ENCODE assay signal across 8 cellular contexts in the genomic region with DNA sequence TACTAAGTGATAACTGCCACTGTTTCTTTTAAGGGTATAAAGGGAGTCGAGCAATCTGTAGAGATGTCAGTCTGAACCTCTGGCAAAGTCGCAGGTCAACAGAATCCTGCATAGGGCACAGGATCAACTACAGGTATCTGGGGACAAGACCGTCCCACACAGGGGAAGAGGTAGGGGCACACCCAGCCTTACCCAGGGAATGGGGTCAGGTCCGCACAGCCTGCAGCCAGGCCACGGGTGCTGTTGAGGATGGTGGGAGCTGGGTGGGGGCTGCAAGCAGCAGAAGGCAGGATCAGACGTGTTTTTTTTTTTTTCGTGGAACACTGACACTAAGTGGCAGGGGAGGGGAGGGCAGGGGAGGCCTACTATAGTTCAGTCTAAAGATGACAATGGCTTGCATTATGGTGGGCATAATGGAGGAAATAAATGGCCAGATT. TPM values are rescaled to one million over a fixed set of nuclear protein-coding genes. Genes with fewer than 3 reads are reported as not detected.
DNase-seq lines count a peak whose midpoint lies in the region; ATAC-seq and TF ChIP-seq lines count a peak whose summit lies in the region.

No MANE protein-coding gene starts in this region.

- peaks cover 30 to 60% (median 36%) of the 10 kb centered on the region in 4 donors for H3K4me1 Mint-ChIP-seq in CD4-positive, CD25-positive, alpha-beta regulatory T cell
- H3K4me1 Mint-ChIP-seq in central memory CD8-positive, alpha-beta T cell: peaks cover 48% of the 10 kb centered on the region
- peaks cover 20% of the 10 kb centered on the region for H3K4me1 Mint-ChIP-seq in neural progenitor cell

- peak overlapping the region; percentile 67 to 90 (median 77) for H3K4me3 Mint-ChIP-seq in CD4-positive, CD25-positive, alpha-beta regulatory T cell
- H3K4me3 Mint-ChIP-seq in central memory CD8-positive, alpha-beta T cell: peak overlapping the region; percentile 78
- peak overlapping the region; percentile 85 for H3K4me3 Mint-ChIP-seq in neural progenitor cell

- H3K79me2 ChIP-seq in Loucy (ENCODE audit: insufficient read depth, low read length) (peaks cover 82% of the 10 kb centered on the region), neural progenitor cell (ENCODE audit: low read depth) (peaks cover 96% of the 10 kb centered on the region)

- H3F3A ChIP-seq in Loucy (ENCODE audit: low read depth) (no peaks in the 10 kb centered on the region), neural progenitor cell (ENCODE audit: low read depth) (peaks cover 23% of the 10 kb centered on the region)

- H4K20me1 ChIP-seq in Loucy (ENCODE audit: insufficient read depth, low read length, poor library complexity, severe bottlenecking) (peaks cover 26% of the 10 kb centered on the region), neural progenitor cell (ENCODE audit: low read depth) (peaks cover 62% of the 10 kb centered on the region)

- peaks cover 24% of the 10 kb centered on the region for H3K4me1 ChIP-seq in CD4-positive, CD25-positive, alpha-beta regulatory T cell (ENCODE audit: control insufficient read depth, insufficient read depth, low read length, poor library complexity, severe bottlenecking)
- H3K4me1 ChIP-seq in Loucy (ENCODE audit: insufficient read depth, low read length, poor library complexity, severe bottlenecking) (peaks cover 25% of the 10 kb centered on the region), neural progenitor cell (no peaks in the 10 kb centered on the region), SJCRH30 (peaks cover 4% of the 10 kb centered on the region)

- TF ChIP-seq CTCF in Loucy (conservative IDR thresholded peaks at IDR 0.05; ENCODE audit: low read length): peak; percentile 35
- peak; percentile 10 for TF ChIP-seq CTCF in neural progenitor cell (IDR thresholded peaks at IDR 0.05)

- no peaks in the 10 kb centered on the region for H3K9me3 ChIP-seq in CD4-positive, CD25-positive, alpha-beta regulatory T cell (ENCODE audit: control insufficient read depth in 2 of 2, low read length in 2 of 2)
- H3K9me3 ChIP-seq in Loucy (ENCODE audit: insufficient read depth, low read depth, low read length) (0 out of 2 replicates have a peak, but pooled peaks cover 7% of the 10 kb centered on the region), neural progenitor cell (ENCODE audit: low read depth) (no peaks in the 10 kb centered on the region), SJCRH30 (replicated peaks) (0 out of 2 replicates have a peak, but pooled peaks cover 4% of the 10 kb centered on the region)

- peaks cover 9% of the 10 kb centered on the region for H3K36me3 Mint-ChIP-seq in CD4-positive, CD25-positive, alpha-beta regulatory T cell
- peaks cover 2% of the 10 kb centered on the region for H3K36me3 Mint-ChIP-seq in central memory CD8-positive, alpha-beta T cell (ENCODE audit: insufficient read depth)
- peaks cover 24% of the 10 kb centered on the region for H3K36me3 Mint-ChIP-seq in neural progenitor cell

- H3K9ac ChIP-seq in Loucy (ENCODE audit: low read depth, low read length, poor library complexity, severe bottlenecking) (peak overlapping the region; percentile 50), neural progenitor cell (no peak overlapping the region)

- peaks cover 0 to 11% (median 0%) of the 10 kb centered on the region in 7 donors for H3K9me3 Mint-ChIP-seq in CD4-positive, CD25-positive, alpha-beta regulatory T cell
- H3K9me3 Mint-ChIP-seq in central memory CD8-positive, alpha-beta T cell: no peaks in the 10 kb centered on the region
- H3K9me3 Mint-ChIP-seq in neural progenitor cell: peaks cover 19% of the 10 kb centered on the region

- H3K27ac Mint-ChIP-seq in CD4-positive, CD25-positive, alpha-beta regulatory T cell: peak overlapping the region; percentile 32 to 78 (median 38)
- peak overlapping the region; percentile 42 for H3K27ac Mint-ChIP-seq in central memory CD8-positive, alpha-beta T cell (ENCODE audit: low read depth)
- H3K27ac Mint-ChIP-seq in neural progenitor cell: no peak overlapping the region

- peak overlapping the region; percentile 49 for H3K4me3 ChIP-seq in CD4-positive, CD25-positive, alpha-beta regulatory T cell (ENCODE audit: low read depth, low read length)
- H3K4me3 ChIP-seq in Loucy (ENCODE audit: low read length, poor library complexity, severe bottlenecking) (peak overlapping the region; percentile 91), neural progenitor cell (peak overlapping the region; percentile 87), SJCRH30 (no peak overlapping the region)

- no peak for DNase-seq in CD4-positive, CD25-positive, alpha-beta regulatory T cell
- no peak for DNase-seq in central memory CD8-positive, alpha-beta T cell (ENCODE audit: low spot score in 2 of 2)
- DNase-seq in neural progenitor cell (ENCODE audit: low spot score) (peak; percentile 4), SJCRH30 (no peak), HK-2 (ENCODE audit: unreplicated experiment) (no peak), NCI-H2227 treated with DMSO at 0.1 percent for 48 hours (lab: John Stamatoyannopoulos, UW) (no peak)

- no peaks in the 10 kb centered on the region for H3K27me3 Mint-ChIP-seq in CD4-positive, CD25-positive, alpha-beta regulatory T cell
- no peaks in the 10 kb centered on the region for H3K27me3 Mint-ChIP-seq in central memory CD8-positive, alpha-beta T cell
- peaks cover 6% of the 10 kb centered on the region for H3K27me3 Mint-ChIP-seq in neural progenitor cell (ENCODE audit: insufficient read depth, low read depth)

- no peak for ATAC-seq in CD4-positive, CD25-positive, alpha-beta regulatory T cell (ENCODE audit: low read depth in 2 of 2)
- no peak for ATAC-seq in central memory CD8-positive, alpha-beta T cell (replicated peaks; ENCODE audit: extremely low read depth, poor library complexity, severe bottlenecking)
- no peak for ATAC-seq in HG02678 (IDR thresholded peaks at IDR 0.05; ENCODE audit: unreplicated experiment)

- no peaks in the 10 kb centered on the region for H3K27me3 ChIP-seq in CD4-positive, CD25-positive, alpha-beta regulatory T cell (ENCODE audit: control insufficient read depth, insufficient read depth, low read length)
- H3K27me3 ChIP-seq in Loucy (ENCODE audit: insufficient read depth, low read length, poor library complexity, severe bottlenecking) (no peaks in the 10 kb centered on the region), neural progenitor cell (no peaks in the 10 kb centered on the region), SJCRH30 (no peaks in the 10 kb centered on the region)

- no peaks in the 10 kb centered on the region for H3K9me2 ChIP-seq in Loucy (replicated peaks; ENCODE audit: low read depth, low read length)

- H3K27ac ChIP-seq in CD4-positive, CD25-positive, alpha-beta regulatory T cell (ENCODE audit: insufficient read depth, low read length, poor library complexity, severe bottlenecking): no peak overlapping the region
- H3K27ac ChIP-seq in neural progenitor cell (no peak overlapping the region), SJCRH30 (no peak overlapping the region)

- H3K4me2 ChIP-seq in Loucy (ENCODE audit: low read depth, low read length, poor library complexity, severe bottlenecking) (peak overlapping the region; percentile 66), neural progenitor cell (no peak overlapping the region)

- H2AFZ ChIP-seq in Loucy (ENCODE audit: low read length): no peak overlapping the region
- no peak overlapping the region for H2AFZ ChIP-seq in neural progenitor cell (replicated peaks)

- H3K36me3 ChIP-seq in CD4-positive, CD25-positive, alpha-beta regulatory T cell (ENCODE audit: control insufficient read depth, insufficient read depth, low read length): no peaks in the 10 kb centered on the region
- H3K36me3 ChIP-seq in Loucy (ENCODE audit: insufficient read depth, low read length) (no peaks in the 10 kb centered on the region; the same call in 1 of the 2 replicates), neural progenitor cell (no peaks in the 10 kb centered on the region), SJCRH30 (peaks cover 8% of the 10 kb centered on the region; the same call in 1 of the 2 replicates)

RNA-seq across cellular contexts. Expression of a gene that starts 41.9 kb away (rescaled TPM):
- 121 TPM for total RNA-seq in CD4-positive, CD25-positive, alpha-beta regulatory T cell
- 10 to 100 TPM; 33.6 to 42.6 (median 41.3) TPM for polyA plus RNA-seq in CD4-positive, CD25-positive, alpha-beta regulatory T cell
- total RNA-seq in neural progenitor cell (ENCODE audit: low replicate concordance): 251 and 269 TPM in 2 replicates
- 522 and 557 TPM in 2 replicates for total RNA-seq in SJCRH30 (2014; rRNA removed; shearing (Covaris generic))

RNA-seq across cellular contexts. Expression of a gene that starts 42.2 kb away (rescaled TPM):
- 191 TPM for total RNA-seq in CD4-positive, CD25-positive, alpha-beta regulatory T cell
- 100 to 1,000 TPM; 131 to 186 (median 159) TPM for polyA plus RNA-seq in CD4-positive, CD25-positive, alpha-beta regulatory T cell
- total RNA-seq in neural progenitor cell (ENCODE audit: low replicate concordance): 452 and 632 TPM in 2 replicates
- 589 and 661 TPM in 2 replicates for total RNA-seq in SJCRH30 (2014; rRNA removed; shearing (Covaris generic))
